14 cellular contexts compared by ENCODE assay signal in genomic region chr7:80413395-80413955, GRCh38.
DNase-seq lines count a peak whose midpoint lies in the region; ATAC-seq, FAIRE-seq and TF ChIP-seq lines count a peak whose summit lies in the region.
"Had no signal": no experiment of that assay in that cellular context is flagged by ENCODE, and none has a peak within 500 bp of the region (broad histone marks: within the 10 kb centered on the region; RNA-seq: fewer than 3 reads in every experiment).

No MANE protein-coding gene starts in this region.

- no peak overlapping the region for H3K56ac ChIP-seq in H1 (replicated peaks; ENCODE audit: insufficient read length, low read depth, low read length)

- TF ChIP-seq RAD21 in H1 (IDR thresholded peaks at IDR 0.05 in 1 of 2, conservative IDR thresholded peaks at IDR 0.05 in 1 of 2; ENCODE audit: low read depth in 2 of 2, low read length in 2 of 2), result no peak

- H3K4me2 ChIP-seq in mammary epithelial cell (ENCODE audit: insufficient read depth, low read depth, low read length) (no peak overlapping the region), H1 (ENCODE audit: insufficient read depth in 1 of 2, low read depth in 2 of 2, low read length in 2 of 2) (no peak overlapping the region)

- H2AFZ ChIP-seq in mammary epithelial cell (ENCODE audit: low read depth, low read length) (peak overlapping the region; percentile 42), H1 (ENCODE audit: low read length) (peak overlapping the region; percentile 29), neuron (ENCODE audit: low read depth, low read length) (peak overlapping the region; percentile 20)

- no peaks in the 10 kb centered on the region for H3K79me1 ChIP-seq in H1 (ENCODE audit: low read depth, low read length)

- intact Hi-C loops in mammary epithelial cell (cut with micrococcal nuclease) (no loop called here), breast epithelium (cut with DNase I; ENCODE audit: low total_unique reads) (no loop called here)

- no peak for ATAC-seq in activated CD8-positive, alpha-beta memory T cell treated with anti-CD3 and anti-CD28 coated beads, Interleukin-2, amount 10 ng/mL, durations not matched to agents 7 days and 5 days

- no peak overlapping the region for H3K4ac ChIP-seq in H1 (replicated peaks; ENCODE audit: insufficient read length, low read depth, low read length)

- 73% methylated on average over 3 of the region's 3 CpGs for WGBS in mammary epithelial cell (ENCODE audit: low coverage, missing lambda C conversion rate)
- 78% methylated on average over 3 of the region's 3 CpGs; no CpG with 5 or more reads in 1 of the 2 experiments for WGBS in H1 (ENCODE audit: extremely low coverage in 1 of 2, insufficient coverage in 1 of 2, insufficient read length in 1 of 2, insufficient replicate concordance in 2 of 2, low coverage in 1 of 2, low lambda C conversion rate in 2 of 2, missing lambda C conversion rate in 1 of 2), 2 experiments

- H2AK5ac ChIP-seq in H1 (ENCODE audit: low read depth, low read length), result no peak overlapping the region

- H3K27me3 Mint-ChIP-seq in activated CD8-positive, alpha-beta memory T cell treated with anti-CD3 and anti-CD28 coated beads, Interleukin-2, amount 10 ng/mL, durations not matched to agents 7 days and 5 days, result no peaks in the 10 kb centered on the region
- H3K27me3 Mint-ChIP-seq: B cell; CD4-positive, alpha-beta T cell had no signal

- BruUV-seq in mammary epithelial cell (replicated peaks; lab: Mats Ljungman, UMichigan), result no TSS peak

- no peaks in the 10 kb centered on the region for H3K79me2 ChIP-seq in mammary epithelial cell (ENCODE audit: insufficient read depth, low read length)
- no peaks in the 10 kb centered on the region for H3K79me2 ChIP-seq in H1 (ENCODE audit: control insufficient read depth in 1 of 2, insufficient read depth in 2 of 2, low read length in 2 of 2)

- H4K91ac ChIP-seq in H1 (replicated peaks; ENCODE audit: insufficient read length, low read length), result no peak overlapping the region

- H3K4me1 ChIP-seq in mammary epithelial cell (ENCODE audit: insufficient read depth, low read length) (peaks cover 18% of the 10 kb centered on the region), breast epithelium (no peaks in the 10 kb centered on the region), H1 (replicated peaks in 1 of 4; ENCODE audit: control insufficient read depth in 3 of 4, insufficient read depth in 4 of 4, low read length in 3 of 4) (no peaks in the 10 kb centered on the region), neuron (ENCODE audit: insufficient read depth, low read length) (peaks cover 7% of the 10 kb centered on the region)

- no peak overlapping the region for H2BK20ac ChIP-seq in H1 (ENCODE audit: low read length)

- no peak overlapping the region for H2BK120ac ChIP-seq in H1 (replicated peaks; ENCODE audit: low read depth, low read length)

- no peak overlapping the region for H3K23ac ChIP-seq in H1 (ENCODE audit: insufficient read length)

- no peak overlapping the region for H3K18ac ChIP-seq in H1 (ENCODE audit: extremely low read depth, low read length)

- H4K20me1 ChIP-seq in mammary epithelial cell (ENCODE audit: insufficient read depth, low read length) (no peaks in the 10 kb centered on the region), H1 (replicated peaks in 1 of 2; ENCODE audit: control insufficient read depth in 1 of 2, insufficient read depth in 2 of 2, low read length in 2 of 2) (no peaks in the 10 kb centered on the region)

- H3K4me3 Mint-ChIP-seq in activated CD8-positive, alpha-beta memory T cell treated with anti-CD3 and anti-CD28 coated beads, Interleukin-2, amount 10 ng/mL, durations not matched to agents 7 days and 5 days, result no peak overlapping the region
- H3K4me3 Mint-ChIP-seq: B cell; CD4-positive, alpha-beta T cell had no signal

- TF ChIP-seq CTCF in mammary epithelial cell (conservative IDR thresholded peaks at IDR 0.05 in 1 of 2, IDR thresholded peaks at IDR 0.05 in 1 of 2; ENCODE audit: extremely low read depth in 1 of 2, insufficient read depth in 1 of 2, low read depth in 1 of 2, low read length in 2 of 2) (no peak), breast epithelium (IDR thresholded peaks at IDR 0.05) (no peak), H1 (IDR thresholded peaks at IDR 0.05; ENCODE audit: control extremely low read depth in 1 of 3, insufficient read depth in 1 of 3, low read depth in 1 of 3, low read length in 3 of 3) (no peak)

- in situ Hi-C loops in mammary epithelial cell (cut with MboI; ENCODE audit: low sequenced_read_pairs in 2 of 2), result no loop called here

- TF ChIP-seq EP300 in H1 (IDR thresholded peaks at IDR 0.05; ENCODE audit: borderline replicate concordance in 1 of 2, low read depth in 2 of 2, low read length in 2 of 2), result no peak

- dilution Hi-C loops in mammary epithelial cell (cut with HindIII; ENCODE audit: low sequenced_read_pairs), result no loop called here

- H3K14ac ChIP-seq in H1 (ENCODE audit: insufficient read length), result no peak overlapping the region

- no peak overlapping the region for H2BK15ac ChIP-seq in H1 (ENCODE audit: low read length)

- H2BK5ac ChIP-seq in H1 (ENCODE audit: low read depth, low read length), result no peak overlapping the region

- peak overlapping the region; percentile 11 for H3K27ac ChIP-seq in mammary epithelial cell (ENCODE audit: insufficient read depth, low read depth, low read length)
- H3K27ac ChIP-seq in breast epithelium, result no peak overlapping the region
- no peak overlapping the region for H3K27ac ChIP-seq in H1 (ENCODE audit: low read depth, low read length)
- H3K27ac ChIP-seq: HL-60 had no signal

- H3K9me3 ChIP-seq in mammary epithelial cell (replicated peaks; ENCODE audit: insufficient read depth, low read length) (no peaks in the 10 kb centered on the region), breast epithelium (no peaks in the 10 kb centered on the region), H1 (ENCODE audit: insufficient read depth in 2 of 2, low read depth in 1 of 2, low read length in 1 of 2) (no peaks in the 10 kb centered on the region), neuron (ENCODE audit: low read length) (no peaks in the 10 kb centered on the region)

- no peak overlapping the region for H4K5ac ChIP-seq in H1 (ENCODE audit: insufficient read length, low read depth, low read length)

- POLR2A ChIA-PET in H1 (lab: Charles Lee; ENCODE audit: partially characterized antibody), result no interaction called here

- no peak overlapping the region for H3K27ac Mint-ChIP-seq in activated CD8-positive, alpha-beta memory T cell treated with anti-CD3 and anti-CD28 coated beads, Interleukin-2, amount 10 ng/mL, durations not matched to agents 7 days and 5 days
- H3K27ac Mint-ChIP-seq: B cell; CD4-positive, alpha-beta T cell had no signal

- H3K9ac ChIP-seq in mammary epithelial cell (ENCODE audit: insufficient read depth, low read length) (no peak overlapping the region), H1 (replicated peaks in 1 of 4; ENCODE audit: extremely low read depth in 1 of 4, low read depth in 3 of 4, low read length in 3 of 4) (no peak overlapping the region)

- H2BK12ac ChIP-seq in H1 (ENCODE audit: low read depth, low read length), result no peak overlapping the region

- no peaks in the 10 kb centered on the region for H3K9me3 Mint-ChIP-seq in activated CD8-positive, alpha-beta memory T cell treated with anti-CD3 and anti-CD28 coated beads, Interleukin-2, amount 10 ng/mL, durations not matched to agents 7 days and 5 days (ENCODE audit: low read depth)
- H3K9me3 Mint-ChIP-seq: CD4-positive, alpha-beta T cell had no signal

- H3K27me3 ChIP-seq in mammary epithelial cell (ENCODE audit: insufficient read depth, low read length) (no peaks in the 10 kb centered on the region), breast epithelium (no peaks in the 10 kb centered on the region), H1 (replicated peaks in 1 of 4; ENCODE audit: control insufficient read depth in 3 of 4, extremely low read depth in 1 of 4, insufficient read depth in 3 of 4, low read length in 3 of 4) (no peaks in the 10 kb centered on the region), neuron (ENCODE audit: insufficient read depth, low read length) (no peaks in the 10 kb centered on the region)

- no peak overlapping the region for H3K4me3 ChIP-seq in mammary epithelial cell (replicated peaks in 1 of 3; ENCODE audit: insufficient read depth in 1 of 3, low read depth in 2 of 3, low read length in 3 of 3)
- no peak overlapping the region for H3K4me3 ChIP-seq in breast epithelium
- no peak overlapping the region for H3K4me3 ChIP-seq in H1 (ENCODE audit: extremely low read depth in 1 of 4, insufficient read depth in 2 of 4, low read depth in 3 of 4, low read length in 4 of 4)
- no peak overlapping the region for H3K4me3 ChIP-seq in neuron (ENCODE audit: low read length)

- H3K36me3 Mint-ChIP-seq in activated CD8-positive, alpha-beta memory T cell treated with anti-CD3 and anti-CD28 coated beads, Interleukin-2, amount 10 ng/mL, durations not matched to agents 7 days and 5 days, result no peaks in the 10 kb centered on the region

- no peaks in the 10 kb centered on the region for H3K23me2 ChIP-seq in H1 (ENCODE audit: low read depth, low read length)

- TF ChIP-seq POLR2A in breast epithelium (IDR thresholded peaks at IDR 0.05) (no peak), H1 (IDR thresholded peaks at IDR 0.05; ENCODE audit: control extremely low read depth in 1 of 2, low read depth in 2 of 2, low read length in 2 of 2) (no peak)

- no peak for FAIRE-seq in H1 (lab: Jason Lieb, UNC)

- H4K8ac ChIP-seq in H1 (ENCODE audit: extremely low read depth, insufficient read depth, low read length), result no peak overlapping the region

- CTCF ChIA-PET in mammary epithelial cell (lab: Charles Lee; ENCODE audit: low non-redundant PET), result no interaction called here
- CTCF ChIA-PET in H1 (lab: Charles Lee; ENCODE audit: partially characterized antibody), result interaction anchor here (0.6 to 1.5 kb wide), 2 partner anchors 20 to 370 kb away, joined by 3 read pairs; no protein-coding TSS in a partner anchor
- CTCF ChIA-PET in activated CD8-positive, alpha-beta memory T cell treated with anti-CD3 and anti-CD28 coated beads, Interleukin-2, amount 10 ng/mL, durations not matched to agents 7 days and 5 days (lab: Charles Lee), result no interaction called here

- no peaks in the 10 kb centered on the region for H3K4me1 Mint-ChIP-seq in activated CD8-positive, alpha-beta memory T cell treated with anti-CD3 and anti-CD28 coated beads, Interleukin-2, amount 10 ng/mL, durations not matched to agents 7 days and 5 days
- H3K4me1 Mint-ChIP-seq: B cell had no signal

- H3K36me3 ChIP-seq in mammary epithelial cell (ENCODE audit: insufficient read depth, low read length) (no peaks in the 10 kb centered on the region), breast epithelium (no peaks in the 10 kb centered on the region), H1 (ENCODE audit: control insufficient read depth in 2 of 4, insufficient read depth in 4 of 4, low read length in 3 of 4) (no peaks in the 10 kb centered on the region), neuron (ENCODE audit: insufficient read depth, low read length) (no peaks in the 10 kb centered on the region)

- no peak for DNase-seq in mammary epithelial cell
- DNase-seq in breast epithelium (ENCODE audit: low spot score in 2 of 2), result no peak
- DNase-seq in H1 (ENCODE audit: low read depth in 1 of 2, low spot score in 2 of 2), result no peak
- DNase-seq in NCI-H748 (lab: John Stamatoyannopoulos, UW; ENCODE audit: unreplicated experiment), result no peak
- no peak for DNase-seq in GM19238 (ENCODE audit: insufficient read length, low spot score)
- DNase-seq in activated CD8-positive, alpha-beta memory T cell treated with anti-CD3 and anti-CD28 coated beads, Interleukin-2, amount 10 ng/mL, durations not matched to agents 7 days and 5 days, result no peak
- DNase-seq: C1 segment of cervical spinal cord; Calu3; CD4-positive, alpha-beta T cell; DMS 273 treated with DMSO at 0.1 percent for 48 hours; H7 had no signal
